ENCODE assay signal across 8 cellular contexts in genomic region chr14:35123388-35123703, GRCh38. TPM values are rescaled to one million over a fixed set of nuclear protein-coding genes. Genes with fewer than 3 reads are reported as not detected.
DNase-seq lines count a peak whose midpoint lies in the region; ATAC-seq and TF ChIP-seq lines count a peak whose summit lies in the region.

No MANE protein-coding gene starts in this region.

- no peak for TF ChIP-seq POLR2A in vagina (IDR thresholded peaks at IDR 0.05)

- H3K4me3 ChIP-seq in heart right ventricle (peak overlapping the region in 9 of 10 donors; percentile 57 to 90 (median 73)), astrocyte of the spinal cord (ENCODE audit: low read depth, low read length) (peak overlapping the region; percentile 96), vagina (peak overlapping the region; percentile 60 to 67)

- H3K4me3 Mint-ChIP-seq in memory B cell: peak overlapping the region; percentile 100

- no peaks in the 10 kb centered on the region for H3K9me3 ChIP-seq in heart right ventricle
- no peaks in the 10 kb centered on the region for H3K9me3 ChIP-seq in vagina

- H3K27ac Mint-ChIP-seq in memory B cell: peak overlapping the region; percentile 100

- DNase-seq in heart right ventricle (no peak), left ventricle myocardium superior (no peak), astrocyte of the spinal cord (ENCODE audit: low read depth, low spot score) (no peak), memory B cell (ENCODE audit: low spot score in 2 of 2) (no peak), vagina (ENCODE audit: extremely low spot score in 2 of 2) (no peak), germinal center (ENCODE audit: low spot score) (no peak)

- H3K4me1 ChIP-seq in heart right ventricle (peaks cover 0 to 66% (median 29%) of the 10 kb centered on the region in 9 donors), vagina (peaks cover 50% of the 10 kb centered on the region)

- H3K9me3 Mint-ChIP-seq in memory B cell: no peaks in the 10 kb centered on the region

- H3K36me3 Mint-ChIP-seq in memory B cell: peaks cover 10% of the 10 kb centered on the region

- intact Hi-C loops in heart right ventricle (cut with DNase I): loop anchor here in 6 of 10 donors (5.0 to 10.0 kb wide), 6 partner anchors 76 to 1201 kb away; partner anchors contain the start of genes FAM177A1 (in 3 of the 6), BAZ1A (in 2 of the 6), SRP54 (in 2 of the 6) and MBIP (in 1 of the 6)
- intact Hi-C loops in left ventricle myocardium superior (cut with micrococcal nuclease): no loop called here
- intact Hi-C loops in vagina (cut with DNase I): loop anchor here (5.0 kb wide), 2 partner anchors 76 to 284 kb away; partner anchors contain the start of gene FAM177A1

- peaks cover 0 to 34% (median 3%) of the 10 kb centered on the region in 9 donors for H3K36me3 ChIP-seq in heart right ventricle
- no peaks in the 10 kb centered on the region for H3K36me3 ChIP-seq in vagina

- in situ Hi-C loops in astrocyte of the spinal cord (cut with HindIII; ENCODE audit: low sequenced_read_pairs): no loop called here

- WGBS in heart right ventricle, 2 donors: 58 to 59% methylated on average over 3 of the region's 3 CpGs

- H3K27ac ChIP-seq in heart right ventricle (peak overlapping the region in 9 of 10 donors; percentile 92 to 98 (median 95)), vagina (peak overlapping the region; percentile 95)

- H3K4me1 Mint-ChIP-seq in memory B cell: peaks cover 27% of the 10 kb centered on the region

- no peaks in the 10 kb centered on the region for H3K27me3 ChIP-seq in heart right ventricle
- H3K27me3 ChIP-seq in vagina: no peaks in the 10 kb centered on the region

- no peak for ATAC-seq in heart right ventricle
- no peak for ATAC-seq in left ventricle myocardium superior
- no peak for ATAC-seq in memory B cell (ENCODE audit: low read depth)
- no peak for ATAC-seq in GM19467 (IDR thresholded peaks at IDR 0.05; ENCODE audit: unreplicated experiment)
- ATAC-seq in HG02642 (IDR thresholded peaks at IDR 0.05; ENCODE audit: poor library complexity, unreplicated experiment): no peak

- no peaks in the 10 kb centered on the region for H3K27me3 Mint-ChIP-seq in memory B cell

- TF ChIP-seq CTCF in heart right ventricle (IDR thresholded peaks at IDR 0.05) (no peak), astrocyte of the spinal cord (IDR thresholded peaks at IDR 0.05; ENCODE audit: low read depth, low read length) (no peak), vagina (IDR thresholded peaks at IDR 0.05) (no peak)

RNA-seq across cellular contexts. Expression of gene PRORP, which starts 1.0 kb away (rescaled TPM):
- total RNA-seq in heart right ventricle: 10 to 100 TPM; 17.6 to 25.4 (median 20.9) TPM
- polyA plus RNA-seq in heart right ventricle: 10 to 100 TPM in 1 of 2 donors, 1 to 10 TPM in 1; 3.9 to 16.7 TPM
- total RNA-seq in left ventricle myocardium superior: 17.0 TPM
- total RNA-seq in vagina: 11.0 TPM

RNA-seq across cellular contexts. Expression of gene PPP2R3C, which starts 1.6 kb away (rescaled TPM):
- total RNA-seq in heart right ventricle (10 to 100 TPM; 25.8 to 36.3 (median 27.9) TPM), left ventricle myocardium superior (24.7 TPM), vagina (14.5 TPM)
- polyA plus RNA-seq in heart right ventricle: 10 to 100 TPM; 25.5 to 28.6 TPM
